28 cellular contexts compared by ENCODE assay signal in the genomic region with DNA sequence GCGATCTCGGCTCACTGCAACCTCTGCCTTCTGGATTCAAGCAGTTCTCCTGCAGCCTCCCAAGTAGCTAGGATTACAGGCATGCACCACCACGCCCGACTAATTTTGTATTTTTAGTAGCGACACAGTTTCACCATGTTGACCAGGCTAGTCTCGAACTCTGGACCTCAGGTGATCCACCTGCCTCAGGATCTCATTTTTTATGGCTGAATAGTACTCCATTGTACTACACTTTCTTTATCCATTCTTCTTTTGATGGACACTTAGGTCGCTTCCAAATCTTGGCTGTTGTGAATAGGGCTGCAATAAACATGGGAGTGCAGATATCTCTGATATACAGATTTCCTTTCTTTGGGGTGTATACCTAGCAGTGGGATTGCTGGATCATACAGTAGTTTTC. TPM values are rescaled to one million over a fixed set of nuclear protein-coding genes. Genes with fewer than 3 reads are reported as not detected.
DNase-seq lines count a peak whose midpoint lies in the region; ATAC-seq, FAIRE-seq and TF ChIP-seq lines count a peak whose summit lies in the region.
"Had no signal": no experiment of that assay in that cellular context is flagged by ENCODE, and none has a peak within 500 bp of the region (broad histone marks: within the 10 kb centered on the region; RNA-seq: fewer than 3 reads in every experiment).

No MANE protein-coding gene starts in this region.

- BruUV-seq in K562 (replicated peaks; lab: Mats Ljungman, UMichigan): no TSS peak

- in situ Hi-C loops in K562 (cut with MboI): no loop called here

- WGBS in K562 (ENCODE audit: insufficient coverage, low coverage, missing lambda C conversion rate): 95% methylated on average over 5 of the region's 7 CpGs

- H3K36me3 Mint-ChIP-seq in activated T-cell treated with anti-CD3 and anti-CD28 coated beads, Interleukin-2, amount 50 U/mL, for 24 hours (ENCODE audit: low read depth): peaks cover 93% of the 10 kb centered on the region
- H3K36me3 Mint-ChIP-seq in HFFc6 (ENCODE audit: low read depth) (peaks cover 37% of the 10 kb centered on the region), endothelial cell (ENCODE audit: low read depth, unreplicated experiment) (peaks cover 23% of the 10 kb centered on the region)

- H3K27ac ChIP-seq in K562 (ENCODE audit: extremely low read depth, low read depth, low read length): no peak overlapping the region
- H3K27ac ChIP-seq: 22Rv1; A549; BLaER1 treated with 17β-estradiol and CSF1 and Interleukin-3, amounts not matched to agents 10 nM and 100 nM had no signal

- TF ChIP-seq EP300 in K562 (IDR thresholded peaks at IDR 0.05; ENCODE audit: low read length): no peak

- H3K27me3 ChIP-seq in K562 (ENCODE audit: control insufficient read depth in 2 of 2, insufficient read depth in 2 of 2, low read length in 2 of 2): no peaks in the 10 kb centered on the region
- H3K27me3 ChIP-seq: BE2C; BLaER1 treated with 17β-estradiol and CSF1 and Interleukin-3, amounts not matched to agents 10 nM and 100 nM had no signal

- H3K27ac Mint-ChIP-seq in activated T-cell treated with anti-CD3 and anti-CD28 coated beads, Interleukin-2, amount 50 U/mL, for 24 hours: peak overlapping the region; percentile 71
- H3K27ac Mint-ChIP-seq in HFFc6 (peak overlapping the region; percentile 55; the same call in 1 of the 2 replicates), endothelial cell (ENCODE audit: unreplicated experiment) (no peak overlapping the region)
- H3K27ac Mint-ChIP-seq: CD4-positive, alpha-beta T cell; GM23338; H9 had no signal

- H3K4me2 ChIP-seq in K562 (ENCODE audit: insufficient read depth, low read length): no peak overlapping the region
- H3K4me2 ChIP-seq: A549; BLaER1 treated with 17β-estradiol and CSF1 and Interleukin-3, amounts not matched to agents 10 nM and 100 nM; GM23338 had no signal

- ATAC-seq in K562 (no peak), HG02763 (IDR thresholded peaks at IDR 0.05; ENCODE audit: unreplicated experiment) (no peak)
- ATAC-seq: A549, GM12878, GM23338, HCT116 had no signal

- peaks cover 8% of the 10 kb centered on the region for H3K79me2 ChIP-seq in K562 (ENCODE audit: control insufficient read depth, insufficient read depth, low read length)

- TF ChIP-seq CTCF in HFFc6 (IDR thresholded peaks at IDR 0.05) (no peak), K562 (IDR thresholded peaks at IDR 0.05 in 2 of 3, conservative IDR thresholded peaks at IDR 0.05 in 1 of 3; ENCODE audit: insufficient read depth in 2 of 3, low read depth in 1 of 3, low read length in 3 of 3) (no peak), endothelial cell (IDR thresholded peaks at IDR 0.05; ENCODE audit: unreplicated experiment) (no peak)

- H4K20me1 ChIP-seq in K562 (replicated peaks; ENCODE audit: control insufficient read depth, insufficient read depth, low read length): no peaks in the 10 kb centered on the region

- FAIRE-seq in K562 (lab: Jason Lieb, UNC): no peak
- FAIRE-seq: A549, D721Med, GM12878, GM19239 had no signal

- intact Hi-C loops in K562 (cut with micrococcal nuclease): no loop called here

- no peaks in the 10 kb centered on the region for H3K4me1 ChIP-seq in K562 (replicated peaks in 1 of 2; ENCODE audit: control insufficient read depth in 2 of 2, insufficient read depth in 2 of 2, low read length in 2 of 2)
- H3K4me1 ChIP-seq: BE2C; BLaER1 treated with 17β-estradiol and CSF1 and Interleukin-3, amounts not matched to agents 10 nM and 100 nM had no signal

- H3K36me3 ChIP-seq in K562 (ENCODE audit: control insufficient read depth, insufficient read depth, low read length): peaks cover 77% of the 10 kb centered on the region

- no peaks in the 10 kb centered on the region for H3K9me3 ChIP-seq in K562 (replicated peaks; ENCODE audit: control insufficient read depth, insufficient read depth, low read depth, low read length)
- H3K9me3 ChIP-seq: A549; BE2C; BLaER1 treated with 17β-estradiol and CSF1 and Interleukin-3, amounts not matched to agents 10 nM and 100 nM had no signal

- peaks cover 15% of the 10 kb centered on the region for H3K4me1 Mint-ChIP-seq in activated T-cell treated with anti-CD3 and anti-CD28 coated beads, Interleukin-2, amount 50 U/mL, for 24 hours (ENCODE audit: low read depth)
- peaks cover 16% of the 10 kb centered on the region for H3K4me1 Mint-ChIP-seq in HFFc6 (ENCODE audit: low read depth)
- H3K4me1 Mint-ChIP-seq in endothelial cell (ENCODE audit: unreplicated experiment): no peaks in the 10 kb centered on the region
- H3K4me1 Mint-ChIP-seq: CD14-positive monocyte, GM23338, H9 had no signal

- no peak overlapping the region for H3K9ac ChIP-seq in K562 (ENCODE audit: insufficient read depth in 1 of 2, low read depth in 2 of 2, low read length in 2 of 2)
- H3K9ac ChIP-seq: BLaER1 treated with 17β-estradiol and CSF1 and Interleukin-3, amounts not matched to agents 10 nM and 100 nM had no signal

- no peak overlapping the region for H3K4me3 Mint-ChIP-seq in activated T-cell treated with anti-CD3 and anti-CD28 coated beads, Interleukin-2, amount 50 U/mL, for 24 hours
- H3K4me3 Mint-ChIP-seq in HFFc6 (no peak overlapping the region), endothelial cell (ENCODE audit: unreplicated experiment) (peak overlapping the region; percentile 7)
- H3K4me3 Mint-ChIP-seq: CD14-positive monocyte; CD4-positive, alpha-beta T cell; CD8-positive, alpha-beta memory T cell; GM23338; H9 had no signal

- POLR2A ChIA-PET in K562 (lab: Yijun Ruan, JAX): no interaction called here

- no peaks in the 10 kb centered on the region for H3K9me1 ChIP-seq in K562 (ENCODE audit: control insufficient read depth, insufficient read depth, low read length)

- no peaks in the 10 kb centered on the region for H3K9me3 Mint-ChIP-seq in activated T-cell treated with anti-CD3 and anti-CD28 coated beads, Interleukin-2, amount 50 U/mL, for 24 hours
- H3K9me3 Mint-ChIP-seq in HFFc6 (no peaks in the 10 kb centered on the region), endothelial cell (ENCODE audit: unreplicated experiment) (no peaks in the 10 kb centered on the region)
- H3K9me3 Mint-ChIP-seq: CD14-positive monocyte; CD4-positive, alpha-beta T cell; CD8-positive, alpha-beta memory T cell; GM23338; H9 had no signal

- no peak for TF ChIP-seq POLR2A in K562 (conservative IDR thresholded peaks at IDR 0.05)

- DNase-seq in activated T-cell treated with anti-CD3 and anti-CD28 coated beads, Interleukin-2, amount 50 U/mL, for 24 hours: peak; percentile 11
- no peak for DNase-seq in activated T-cell treated with anti-CD3 and anti-CD28 coated beads for 4 hours
- no peak for DNase-seq in HFFc6
- DNase-seq in K562 (ENCODE audit: extremely low read depth in 1 of 4, low spot score in 3 of 4): no peak
- no peak for DNase-seq in endothelial cell (ENCODE audit: low spot score)
- no peak for DNase-seq in iPS-NIHi7 (ENCODE audit: extremely low spot score)
- no peak for DNase-seq in 8988T
- DNase-seq: ACHN; AML-193; BE2C; CD4-positive, alpha-beta T cell; CD8-positive, alpha-beta memory T cell; DMS 273 treated with DMSO at 0.1 percent for 48 hours; DMS79; EL; GDM1; H9 had no signal

- H3K4me3 ChIP-seq in K562: no peak overlapping the region
- H3K4me3 ChIP-seq: A549; BLaER1 treated with 17β-estradiol and CSF1 and Interleukin-3, amounts not matched to agents 10 nM and 100 nM; GM12878; GM23338 had no signal

- H3K27me3 Mint-ChIP-seq in activated T-cell treated with anti-CD3 and anti-CD28 coated beads, Interleukin-2, amount 50 U/mL, for 24 hours: no peaks in the 10 kb centered on the region
- H3K27me3 Mint-ChIP-seq in HFFc6 (ENCODE audit: insufficient read depth): peaks cover 1% of the 10 kb centered on the region; the same call in 1 of the 2 replicates
- no peaks in the 10 kb centered on the region for H3K27me3 Mint-ChIP-seq in endothelial cell (ENCODE audit: unreplicated experiment)
- H3K27me3 Mint-ChIP-seq: CD4-positive, alpha-beta T cell; CD8-positive, alpha-beta memory T cell had no signal

- CTCF ChIA-PET in K562 (lab: Yijun Ruan, JAX; ENCODE audit: low intra/inter-chr PET ratio): no interaction called here

- H2AFZ ChIP-seq in K562 (ENCODE audit: low read depth, low read length): no peak overlapping the region
- H2AFZ ChIP-seq: GM23338 had no signal

- TF ChIP-seq RAD21 in K562 (CRISPR knock-in tag; conservative IDR thresholded peaks at IDR 0.05 in 1 of 2, IDR thresholded peaks at IDR 0.05 in 1 of 2): no peak

RNA-seq across cellular contexts. Expression of gene XRCC6, which starts 20.8 kb away (rescaled TPM):
- 100 to 1,000 TPM; 324 to 395 (median 373) TPM for total RNA-seq in HFFc6 (2021; fragmentation: NEBNext Ultra II Directional; extraction: Animal tissue kit (Norgen Biotek cat#: 25700))
- 36.9 and 42.4 TPM in 2 replicates for total RNA-seq in K562 (2011; cell fraction: chromatin; rRNA removed; ENCODE audit: low replicate concordance)
- 36.5 and 41.2 TPM in 2 replicates for total RNA-seq in K562 (2011; cell fraction: nucleolus; rRNA removed)
- total RNA-seq in K562 (2011; cell fraction: nucleoplasm; rRNA removed): 42.1 and 47.8 TPM in 2 replicates
- 318 and 324 TPM in 2 replicates for total RNA-seq in K562 (2014; rRNA removed)
- total RNA-seq in K562 (2014; rRNA removed; fragmentation: Illumina TruSeq; extraction: Trizol): 343 and 371 TPM in 2 replicates
- total RNA-seq in K562 (2015; rRNA removed; fragmentation: Illumina TruSeq; extraction: Trizol): 335 and 337 TPM in 2 replicates
- total RNA-seq in K562 (2021): 294 and 302 TPM in 2 replicates
- 151 and 241 TPM in 2 replicates for polyA plus RNA-seq in K562 (2011; rRNA removed)
- polyA plus RNA-seq in K562 (2011; cell fraction: cytosol; rRNA removed): 101 and 133 TPM in 2 replicates
- polyA plus RNA-seq in K562 (2011; cell fraction: nucleus; rRNA removed): 58.3 and 58.5 TPM in 2 replicates
- 238 and 407 TPM in 2 replicates for polyA plus RNA-seq in K562 (2012)
- polyA plus RNA-seq in K562 (2014; fragmentation: Illumina TruSeq; extraction: Trizol): 359 and 381 TPM in 2 replicates
- polyA plus RNA-seq in K562 (2014; fragmentation: Nextera tagmentation; extraction: Ambion mirVana): 100 to 1,000 TPM; 151 to 440 TPM
- polyA plus RNA-seq in K562 (2014; rRNA removed): 295 and 313 TPM in 2 replicates
- 165 and 175 TPM in 2 replicates for polyA minus RNA-seq in K562 (2011; rRNA and poly(A)+ RNA removed)
- 90.9 and 97.9 TPM in 2 replicates for polyA minus RNA-seq in K562 (2011; cell fraction: cytosol; rRNA and poly(A)+ RNA removed)
- polyA minus RNA-seq in K562 (2011; cell fraction: nucleus; rRNA and poly(A)+ RNA removed): 10.4 and 24.2 TPM in 2 replicates
- 211 TPM for total RNA-seq in endothelial cell (ENCODE audit: unreplicated experiment)

RNA-seq across cellular contexts. Expression of gene DESI1, which starts 21.0 kb away (rescaled TPM):
- total RNA-seq in HFFc6 (2021; fragmentation: NEBNext Ultra II Directional; extraction: Animal tissue kit (Norgen Biotek cat#: 25700)): 10 to 100 TPM; 41.4 to 53.3 (median 46.1) TPM
- 80.8 and 138 TPM in 2 replicates for total RNA-seq in K562 (2011; cell fraction: chromatin; rRNA removed; ENCODE audit: low replicate concordance)
- 66.0 and 67.4 TPM in 2 replicates for total RNA-seq in K562 (2011; cell fraction: nucleolus; rRNA removed)
- total RNA-seq in K562 (2011; cell fraction: nucleoplasm; rRNA removed): 89.7 and 137 TPM in 2 replicates
- 19.7 and 30.9 TPM in 2 replicates for total RNA-seq in K562 (2014; rRNA removed)
- 29.8 and 29.9 TPM in 2 replicates for total RNA-seq in K562 (2014; rRNA removed; fragmentation: Illumina TruSeq; extraction: Trizol)
- 27.9 and 30.7 TPM in 2 replicates for total RNA-seq in K562 (2015; rRNA removed; fragmentation: Illumina TruSeq; extraction: Trizol)
- total RNA-seq in K562 (2021): 36.2 and 36.5 TPM in 2 replicates
- polyA plus RNA-seq in K562 (2011; rRNA removed): 38.7 and 40.1 TPM in 2 replicates
- polyA plus RNA-seq in K562 (2011; cell fraction: cytosol; rRNA removed): 35.9 and 47.9 TPM in 2 replicates
- 68.9 and 92.7 TPM in 2 replicates for polyA plus RNA-seq in K562 (2011; cell fraction: nucleus; rRNA removed)
- polyA plus RNA-seq in K562 (2012): 22.7 and 24.3 TPM in 2 replicates
- 42.3 and 45.9 TPM in 2 replicates for polyA plus RNA-seq in K562 (2014; fragmentation: Illumina TruSeq; extraction: Trizol)
- 1 to 10 TPM; 7.2 to 7.8 TPM for polyA plus RNA-seq in K562 (2014; fragmentation: Nextera tagmentation; extraction: Ambion mirVana)
- polyA plus RNA-seq in K562 (2014; rRNA removed): 29.3 and 29.4 TPM in 2 replicates
- polyA minus RNA-seq in K562 (2011; rRNA and poly(A)+ RNA removed): 35.0 and 47.4 TPM in 2 replicates
- 21.1 and 26.5 TPM in 2 replicates for polyA minus RNA-seq in K562 (2011; cell fraction: cytosol; rRNA and poly(A)+ RNA removed)
- polyA minus RNA-seq in K562 (2011; cell fraction: nucleus; rRNA and poly(A)+ RNA removed): 16.2 and 21.8 TPM in 2 replicates
- total RNA-seq in endothelial cell (ENCODE audit: unreplicated experiment): 23.2 TPM

RNA-seq across cellular contexts. Expression of gene SNU13, which starts 46.8 kb away (rescaled TPM):
- total RNA-seq in HFFc6 (2021; fragmentation: NEBNext Ultra II Directional; extraction: Animal tissue kit (Norgen Biotek cat#: 25700)): 100 to 1,000 TPM; 208 to 263 (median 234) TPM
- 64.9 and 85.4 TPM in 2 replicates for total RNA-seq in K562 (2011; cell fraction: chromatin; rRNA removed; ENCODE audit: low replicate concordance)
- 65.5 and 66.1 TPM in 2 replicates for total RNA-seq in K562 (2011; cell fraction: nucleolus; rRNA removed)
- 94.7 and 101 TPM in 2 replicates for total RNA-seq in K562 (2011; cell fraction: nucleoplasm; rRNA removed)
- 193 and 196 TPM in 2 replicates for total RNA-seq in K562 (2014; rRNA removed)
- 147 and 185 TPM in 2 replicates for total RNA-seq in K562 (2014; rRNA removed; fragmentation: Illumina TruSeq; extraction: Trizol)
- total RNA-seq in K562 (2015; rRNA removed; fragmentation: Illumina TruSeq; extraction: Trizol): 179 and 193 TPM in 2 replicates
- 279 and 283 TPM in 2 replicates for total RNA-seq in K562 (2021)
- polyA plus RNA-seq in K562 (2011; rRNA removed): 243 and 271 TPM in 2 replicates
- polyA plus RNA-seq in K562 (2011; cell fraction: cytosol; rRNA removed): 304 and 417 TPM in 2 replicates
- polyA plus RNA-seq in K562 (2011; cell fraction: nucleus; rRNA removed): 108 and 115 TPM in 2 replicates
- polyA plus RNA-seq in K562 (2012): 157 and 244 TPM in 2 replicates
- 294 and 334 TPM in 2 replicates for polyA plus RNA-seq in K562 (2014; fragmentation: Illumina TruSeq; extraction: Trizol)
- 100 to 1,000 TPM; 884 to 981 TPM for polyA plus RNA-seq in K562 (2014; fragmentation: Nextera tagmentation; extraction: Ambion mirVana)
- 286 and 317 TPM in 2 replicates for polyA plus RNA-seq in K562 (2014; rRNA removed)
- 136 and 166 TPM in 2 replicates for polyA minus RNA-seq in K562 (2011; rRNA and poly(A)+ RNA removed)
- polyA minus RNA-seq in K562 (2011; cell fraction: cytosol; rRNA and poly(A)+ RNA removed): 93.1 and 107 TPM in 2 replicates
- 23.7 and 30.3 TPM in 2 replicates for polyA minus RNA-seq in K562 (2011; cell fraction: nucleus; rRNA and poly(A)+ RNA removed)
- total RNA-seq in endothelial cell (ENCODE audit: unreplicated experiment): 133 TPM

RNA-seq across cellular contexts. Expression of gene PMM1, which starts 52.2 kb away (rescaled TPM):
- 10 to 100 TPM; 60.1 to 69.2 (median 64.8) TPM for total RNA-seq in HFFc6 (2021; fragmentation: NEBNext Ultra II Directional; extraction: Animal tissue kit (Norgen Biotek cat#: 25700))
- 23.5 and 53.2 TPM in 2 replicates for total RNA-seq in K562 (2011; cell fraction: chromatin; rRNA removed; ENCODE audit: low replicate concordance)
- 46.5 and 48.8 TPM in 2 replicates for total RNA-seq in K562 (2011; cell fraction: nucleolus; rRNA removed)
- 33.7 and 34.2 TPM in 2 replicates for total RNA-seq in K562 (2011; cell fraction: nucleoplasm; rRNA removed)
- total RNA-seq in K562 (2014; rRNA removed) (17.9 and 20.3 TPM in 2 replicates), K562 (2014; rRNA removed; fragmentation: Illumina TruSeq; extraction: Trizol) (6.3 and 10.4 TPM in 2 replicates), K562 (2015; rRNA removed; fragmentation: Illumina TruSeq; extraction: Trizol) (10.2 and 11.1 TPM in 2 replicates), K562 (2021) (24.5 and 26.3 TPM in 2 replicates), endothelial cell (ENCODE audit: unreplicated experiment) (6.0 TPM)
- polyA plus RNA-seq in K562 (2011; rRNA removed) (20.3 and 26.2 TPM in 2 replicates), K562 (2014; fragmentation: Illumina TruSeq; extraction: Trizol) (21.1 and 27.8 TPM in 2 replicates), K562 (2014; fragmentation: Nextera tagmentation; extraction: Ambion mirVana) (10 to 100 TPM; 17.6 to 23.8 TPM), K562 (2014; rRNA removed) (28.8 and 31.7 TPM in 2 replicates)
- polyA plus RNA-seq in K562 (2011; cell fraction: cytosol; rRNA removed): 31.2 and 32.2 TPM in 2 replicates
- polyA plus RNA-seq in K562 (2011; cell fraction: nucleus; rRNA removed): 46.1 and 57.4 TPM in 2 replicates
- polyA plus RNA-seq in K562 (2012): 22.9 and 46.0 TPM in 2 replicates
- polyA minus RNA-seq in K562 (2011; rRNA and poly(A)+ RNA removed): 10.0 and 10.3 TPM in 2 replicates
- polyA minus RNA-seq in K562 (2011; cell fraction: cytosol; rRNA and poly(A)+ RNA removed): 10.3 and 11.6 TPM in 2 replicates
- 11.8 and 15.1 TPM in 2 replicates for polyA minus RNA-seq in K562 (2011; cell fraction: nucleus; rRNA and poly(A)+ RNA removed)

RNA-seq across cellular contexts. Expression of gene MEI1, which starts 57.4 kb away (rescaled TPM):
- under 1 TPM in 4 of 6 experiments, not detected in 2; 0.24 to 0.53 (median 0.34) TPM for total RNA-seq in HFFc6 (2021; fragmentation: NEBNext Ultra II Directional; extraction: Animal tissue kit (Norgen Biotek cat#: 25700))
- total RNA-seq in K562 (2011; cell fraction: chromatin; rRNA removed; ENCODE audit: low replicate concordance): 0.48 TPM in 1 of 2 replicates, not detected in the other
- 0.39 TPM in 1 of 2 replicates, not detected in the other for total RNA-seq in K562 (2011; cell fraction: nucleolus; rRNA removed)
- 1.6 TPM in 1 of 2 replicates, not detected in the other for total RNA-seq in K562 (2011; cell fraction: nucleoplasm; rRNA removed)
- total RNA-seq in K562 (2014; rRNA removed) (0.18 TPM in 1 of 2 replicates, not detected in the other), K562 (2014; rRNA removed; fragmentation: Illumina TruSeq; extraction: Trizol) (not detected in 2 replicates), K562 (2015; rRNA removed; fragmentation: Illumina TruSeq; extraction: Trizol) (0.75 TPM in 1 of 2 replicates, not detected in the other), K562 (2021) (0.31 and 0.47 TPM in 2 replicates), endothelial cell (ENCODE audit: unreplicated experiment) (0.38 TPM)
- polyA plus RNA-seq in K562 (2011; rRNA removed) (0.33 and 0.61 TPM in 2 replicates), K562 (2014; fragmentation: Illumina TruSeq; extraction: Trizol) (0.16 and 0.17 TPM in 2 replicates), K562 (2014; fragmentation: Nextera tagmentation; extraction: Ambion mirVana) (under 1 TPM; 0.08 to 0.18 TPM), K562 (2014; rRNA removed) (0.15 and 0.68 TPM in 2 replicates)
- 0.73 and 2.2 TPM in 2 replicates for polyA plus RNA-seq in K562 (2011; cell fraction: cytosol; rRNA removed)
- 0.81 and 1.1 TPM in 2 replicates for polyA plus RNA-seq in K562 (2011; cell fraction: nucleus; rRNA removed)
- 0.66 and 1.2 TPM in 2 replicates for polyA plus RNA-seq in K562 (2012)
- 0.25 and 0.27 TPM in 2 replicates for polyA minus RNA-seq in K562 (2011; rRNA and poly(A)+ RNA removed)
- polyA minus RNA-seq in K562 (2011; cell fraction: cytosol; rRNA and poly(A)+ RNA removed): not detected in 2 replicates
- polyA minus RNA-seq in K562 (2011; cell fraction: nucleus; rRNA and poly(A)+ RNA removed): 0.40 and 1.2 TPM in 2 replicates
- total RNA-seq: H4 had no signal
